Comparison of ENCODE assay signal across 13 cellular contexts in genomic region chrX:63932006-63932405, GRCh38.
"Had no signal": no experiment of that assay in that cellular context is flagged by ENCODE, and none has a peak within 500 bp of the region (broad histone marks: within the 10 kb centered on the region; RNA-seq: fewer than 3 reads in every experiment).

No MANE protein-coding gene starts in this region.

- H3K27ac ChIP-seq: coronary artery, heart left ventricle, tibial nerve, WERI-Rb-1 had no signal

- H3K36me3 Mint-ChIP-seq: stimulated activated memory B cell treated with anti-CD40 and anti-IgM and Interleukin-4, amounts not matched to agents 10 μg/mL and 1 μg/mL and 100 μg/mL, for 72 hours had no signal

- H3K4me3 Mint-ChIP-seq: activated CD8-positive, alpha-beta T cell treated with anti-CD3 and anti-CD28 coated beads, Interleukin-2, amount 10 ng/mL, durations not matched to agents 7 days and 5 days; activated naive CD4-positive, alpha-beta T cell treated with anti-CD3 and anti-CD28 coated beads for 36 hours; naive thymus-derived CD4-positive, alpha-beta T cell; stimulated activated memory B cell treated with anti-CD40 and anti-IgM and Interleukin-4, amounts not matched to agents 10 μg/mL and 1 μg/mL and 100 μg/mL, for 72 hours had no signal

- H3K4me1 Mint-ChIP-seq: naive thymus-derived CD4-positive, alpha-beta T cell; stimulated activated memory B cell treated with anti-CD40 and anti-IgM and Interleukin-4, amounts not matched to agents 10 μg/mL and 1 μg/mL and 100 μg/mL, for 72 hours had no signal

- H3K9me3 ChIP-seq: tibial nerve had no signal

- H3K4me1 ChIP-seq: heart left ventricle, tibial nerve had no signal

- DNase-seq: activated CD4-positive, alpha-beta T cell treated with anti-CD3 and anti-CD28 coated beads for 48 hours; activated CD8-positive, alpha-beta T cell treated with anti-CD3 and anti-CD28 coated beads, Interleukin-2, amount 10 ng/mL, durations not matched to agents 7 days and 5 days; activated naive CD4-positive, alpha-beta T cell treated with anti-CD3 and anti-CD28 coated beads for 36 hours; caudate nucleus; effector CD4-positive, alpha-beta T cell; foreskin melanocyte; heart left ventricle; naive thymus-derived CD4-positive, alpha-beta T cell; WERI-Rb-1 had no signal

- H3K4me2 ChIP-seq: smooth muscle cell had no signal

- ATAC-seq: activated CD8-positive, alpha-beta T cell treated with anti-CD3 and anti-CD28 coated beads, Interleukin-2, amount 10 ng/mL, durations not matched to agents 7 days and 5 days; heart left ventricle; naive thymus-derived CD4-positive, alpha-beta T cell; stimulated activated memory B cell treated with anti-CD40 and anti-IgM and Interleukin-4, amounts not matched to agents 10 μg/mL and 1 μg/mL and 100 μg/mL, for 72 hours had no signal

- H3K27ac Mint-ChIP-seq: activated CD8-positive, alpha-beta T cell treated with anti-CD3 and anti-CD28 coated beads, Interleukin-2, amount 10 ng/mL, durations not matched to agents 7 days and 5 days; activated naive CD4-positive, alpha-beta T cell treated with anti-CD3 and anti-CD28 coated beads for 36 hours; naive thymus-derived CD4-positive, alpha-beta T cell; stimulated activated memory B cell treated with anti-CD40 and anti-IgM and Interleukin-4, amounts not matched to agents 10 μg/mL and 1 μg/mL and 100 μg/mL, for 72 hours had no signal

- H3K27me3 Mint-ChIP-seq: naive thymus-derived CD4-positive, alpha-beta T cell; stimulated activated memory B cell treated with anti-CD40 and anti-IgM and Interleukin-4, amounts not matched to agents 10 μg/mL and 1 μg/mL and 100 μg/mL, for 72 hours had no signal

- H3K4me3 ChIP-seq: coronary artery, heart left ventricle, smooth muscle cell, tibial nerve had no signal

- H3K36me3 ChIP-seq: heart left ventricle, tibial nerve, WERI-Rb-1 had no signal

- H3K27me3 ChIP-seq: tibial nerve had no signal
